In the genomic region with DNA sequence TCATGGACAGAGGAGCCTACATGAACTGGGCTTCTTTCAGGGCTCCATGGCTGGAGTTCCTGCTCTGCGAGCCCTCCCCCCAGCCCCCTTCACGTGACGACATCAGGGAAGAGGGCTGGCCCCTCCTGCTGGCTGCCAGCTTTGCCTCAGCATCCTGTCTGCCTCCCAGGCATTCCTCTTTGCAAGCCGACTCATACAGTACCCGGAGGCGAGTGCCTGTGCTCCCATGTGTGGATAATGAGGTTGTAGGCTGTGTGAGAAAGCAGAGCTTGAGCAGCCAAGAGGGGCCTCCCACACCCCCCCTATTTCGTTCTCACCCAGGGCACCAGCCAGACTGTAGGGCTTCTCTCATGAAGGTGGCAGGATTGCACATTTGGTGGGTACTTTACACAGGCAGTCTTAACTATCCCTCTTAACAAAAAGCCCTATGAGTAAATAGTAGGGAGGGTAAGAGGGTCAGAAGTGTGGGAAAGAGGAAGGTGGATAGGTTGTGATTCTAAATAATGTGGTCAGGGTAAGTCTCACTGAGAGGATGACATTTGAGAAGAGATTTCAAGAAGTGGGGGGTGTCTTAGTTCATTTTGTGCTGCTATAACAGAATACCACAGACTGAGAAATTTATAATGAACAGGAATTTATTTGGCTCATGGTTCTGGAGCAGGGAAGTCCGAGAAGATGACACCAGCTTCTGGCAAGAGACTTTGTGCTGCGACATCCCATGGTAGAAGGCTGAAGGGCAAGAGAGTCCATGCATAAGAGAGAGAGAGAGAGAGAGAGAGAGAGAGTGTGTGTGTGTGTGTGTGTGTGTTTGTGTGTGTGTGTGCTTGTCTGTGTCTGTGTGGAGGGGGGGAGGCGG, we compare ENCODE assay signal across 8 cellular contexts.
DNase-seq lines count a peak whose midpoint lies in the region; ATAC-seq, FAIRE-seq and TF ChIP-seq lines count a peak whose summit lies in the region.

No MANE protein-coding gene starts in this region.

- DNase-seq in Ammon's horn (ENCODE audit: low spot score): peak; percentile 70
- DNase-seq in HTR-8/SVneo (ENCODE audit: insufficient read length, low spot score): peak; percentile 70
- peak; percentile 17 for DNase-seq in GM12878 (ENCODE audit: low read depth, low spot score)
- DNase-seq in kidney glomerular epithelial cell (lab: John Stamatoyannopoulos, UW): peak; percentile 97
- no peak for DNase-seq in GF-D8 (lab: John Stamatoyannopoulos, UW)
- no peak for DNase-seq in Karpas-422

- intact Hi-C loops in GM12878 (cut with micrococcal nuclease; ENCODE audit: unreplicated experiment): no loop called here

- H3K79me2 ChIP-seq in GM12878 (ENCODE audit: control insufficient read depth, insufficient read depth, low read length) (no peaks in the 10 kb centered on the region), Karpas-422 (ENCODE audit: low read length) (no peaks in the 10 kb centered on the region)

- H2AFZ ChIP-seq in GM12878 (ENCODE audit: control insufficient read depth, low read depth, low read length) (no peak overlapping the region; the same call in 1 of the 2 replicates), Karpas-422 (ENCODE audit: low read length) (no peak overlapping the region)

- H3K27me3 ChIP-seq in GM12878 (replicated peaks in 1 of 2; ENCODE audit: control insufficient read depth in 2 of 2, insufficient read depth in 2 of 2, low read length in 1 of 2): no peaks in the 10 kb centered on the region
- no peaks in the 10 kb centered on the region for H3K27me3 ChIP-seq in Karpas-422 (ENCODE audit: low read length)

- CTCF ChIA-PET in GM12878 (lab: Yijun Ruan, JAX): no interaction called here

- H4K20me1 ChIP-seq in GM12878 (ENCODE audit: control insufficient read depth, insufficient read depth): no peaks in the 10 kb centered on the region; the same call in 1 of the 2 replicates
- no peaks in the 10 kb centered on the region for H4K20me1 ChIP-seq in Karpas-422 (ENCODE audit: insufficient read depth, low read depth, low read length)

- WGBS in GM12878 (ENCODE audit: insufficient coverage, insufficient replicate concordance, low lambda C conversion rate, missing lambda C conversion rate): 5% methylated on average over 10 of the region's 10 CpGs

- no peaks in the 10 kb centered on the region; the same call in 1 of the 2 replicates for H3K4me1 ChIP-seq in GM12878 (ENCODE audit: control insufficient read depth, insufficient read depth, low read length)
- H3K4me1 ChIP-seq in Karpas-422 (ENCODE audit: low read length): no peaks in the 10 kb centered on the region

- H3K4me2 ChIP-seq in GM12878 (ENCODE audit: control insufficient read depth, insufficient read depth) (no peak overlapping the region), Karpas-422 (ENCODE audit: low read depth, low read length, poor library complexity, severe bottlenecking) (no peak overlapping the region)

- TF ChIP-seq POLR2A in GM12878 (IDR thresholded peaks at IDR 0.05; ENCODE audit: low read depth, low read length): no peak

- H3K36me3 ChIP-seq in GM12878 (ENCODE audit: control insufficient read depth in 2 of 2, insufficient read depth in 2 of 2, low read length in 1 of 2) (no peaks in the 10 kb centered on the region), Karpas-422 (ENCODE audit: insufficient read depth, low read length) (no peaks in the 10 kb centered on the region)

- FAIRE-seq in HTR-8/SVneo (lab: Jason Lieb, UNC): no peak
- no peak for FAIRE-seq in GM12878 (lab: Jason Lieb, UNC)

- no TSS peak for BruUV-seq in GM12878 (replicated peaks; lab: Mats Ljungman, UMichigan)

- H3K9me2 ChIP-seq in Karpas-422 (replicated peaks; ENCODE audit: insufficient read depth, low read length): no peaks in the 10 kb centered on the region

- H3K4me3 ChIP-seq in GM12878 (no peak overlapping the region), Karpas-422 (ENCODE audit: low read length) (no peak overlapping the region)

- POLR2A ChIA-PET in GM12878 (lab: Charles Lee): no interaction called here

- SMC1A ChIA-PET in GM12878 (lab: Charles Lee; ENCODE audit: uncharacterized antibody, unreplicated experiment): interaction anchor here (0.6 to 1.0 kb wide), 2 partner anchors 325 to 423 kb away, joined by 3 to 4 read pairs; no protein-coding TSS in a partner anchor

- TF ChIP-seq EP300 in GM12878 (IDR thresholded peaks at IDR 0.05; ENCODE audit: borderline replicate concordance in 1 of 2, control insufficient read depth in 1 of 2, low read depth in 2 of 2, low read length in 2 of 2): no peak

- H3K9me3 ChIP-seq in GM12878 (replicated peaks; ENCODE audit: control insufficient read depth, insufficient read depth, low read length): no peaks in the 10 kb centered on the region
- no peaks in the 10 kb centered on the region for H3K9me3 ChIP-seq in Karpas-422 (ENCODE audit: low read length)

- TF ChIP-seq RAD21 in GM12878 (IDR thresholded peaks at IDR 0.05; ENCODE audit: insufficient read depth, low read depth, low read length): no peak

- ATAC-seq in GM12878 (peak; percentile 44), GM21526 (IDR thresholded peaks at IDR 0.05; ENCODE audit: low FRiP score, unreplicated experiment) (no peak), GM19463 (IDR thresholded peaks at IDR 0.05; ENCODE audit: unreplicated experiment) (no peak)

- RAD21 ChIA-PET in GM12878 (lab: Charles Lee; ENCODE audit: unreplicated experiment): no interaction called here

- no peak overlapping the region for H3K27ac ChIP-seq in GM12878 (ENCODE audit: control insufficient read depth, insufficient read depth)
- no peak overlapping the region for H3K27ac ChIP-seq in Karpas-422 (ENCODE audit: low read length)

- in situ Hi-C loops in GM12878 (cut with MboI): no loop called here

- no peak for TF ChIP-seq CTCF in GM12878 (IDR thresholded peaks at IDR 0.05 in 2 of 3, conservative IDR thresholded peaks at IDR 0.05 in 1 of 3; ENCODE audit: control insufficient read depth in 2 of 3, extremely low read depth in 1 of 3, insufficient read depth in 1 of 3, low read depth in 3 of 3, low read length in 3 of 3)

- no peak overlapping the region for H3K9ac ChIP-seq in GM12878 (ENCODE audit: control insufficient read depth, insufficient read depth, low read length)
- no peak overlapping the region for H3K9ac ChIP-seq in Karpas-422 (ENCODE audit: low read length)

TF ChIP-seq in GM12878, 131 proteins besides CTCF, POLR2A, EP300 and RAD21:
- TF ChIP-seq BHLHE40 (IDR thresholded peaks at IDR 0.05; ENCODE audit: borderline replicate concordance in 1 of 2, low read depth in 2 of 2, low read length in 1 of 2): peak in 1 of 2 experiments; percentile 39; a peak in 1 of 4 replicates
- peak; percentile 24; the same call in 1 of the 2 replicates for TF ChIP-seq IKZF1 (conservative IDR thresholded peaks at IDR 0.05)
- TF ChIP-seq CEBPB (IDR thresholded peaks at IDR 0.05; ENCODE audit: borderline replicate concordance in 1 of 2, low read depth in 2 of 2, low read length in 2 of 2): no peak

Comparison
In these comparisons a context has a peak if more than half of its experiments do, and no peak if none do; other contexts are left out.
1. DNase-seq: peak in Ammon's horn (single experiment), HTR-8/SVneo (single experiment), GM12878 (single experiment) and kidney glomerular epithelial cell (single experiment); none in GF-D8 (single experiment) and Karpas-422 (single experiment).